Comparison of ENCODE assay signal across 16 cellular contexts in the genomic region with DNA sequence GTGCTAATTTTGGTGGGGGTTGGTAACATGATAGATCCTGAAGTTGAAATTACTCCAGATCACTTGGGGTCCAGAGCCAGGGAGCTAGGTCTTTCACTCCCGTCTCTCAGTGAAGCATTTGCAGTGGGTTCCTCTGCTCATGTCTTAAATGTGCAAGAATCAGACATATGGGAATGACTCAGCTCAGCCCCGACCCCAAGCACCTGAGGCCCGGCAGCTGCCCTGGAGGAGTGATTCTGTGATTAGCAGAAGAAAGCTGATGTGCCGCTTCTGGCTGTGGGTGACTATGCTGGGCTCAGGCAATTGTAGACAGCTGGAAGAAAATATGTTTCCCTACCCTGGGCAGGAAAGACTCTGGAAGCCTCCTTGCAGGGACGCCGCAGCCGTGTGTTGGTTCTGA.
"Had no signal": no experiment of that assay in that cellular context is flagged by ENCODE, and none has a peak within 500 bp of the region (broad histone marks: within the 10 kb centered on the region; RNA-seq: fewer than 3 reads in every experiment).

No MANE protein-coding gene starts in this region.

- H3K36me3 Mint-ChIP-seq: mesothelial cell of epicardium; stimulated activated memory B cell treated with anti-CD40 and anti-IgM and Interleukin-4, amounts not matched to agents 10 μg/mL and 1 μg/mL and 100 μg/mL, for 72 hours; T-cell had no signal

- H3K4me3 Mint-ChIP-seq: mesothelial cell of epicardium; nephron; stimulated activated memory B cell treated with anti-CD40 and anti-IgM and Interleukin-4, amounts not matched to agents 10 μg/mL and 1 μg/mL and 100 μg/mL, for 72 hours had no signal

- H3K27ac Mint-ChIP-seq: mesothelial cell of epicardium; nephron; stimulated activated memory B cell treated with anti-CD40 and anti-IgM and Interleukin-4, amounts not matched to agents 10 μg/mL and 1 μg/mL and 100 μg/mL, for 72 hours had no signal

- H3K27me3 ChIP-seq: brain microvascular endothelial cell had no signal

- DNase-seq: activated CD4-positive, CD25-positive, alpha-beta regulatory T cell; aorta; brain microvascular endothelial cell; central memory CD4-positive, alpha-beta T cell; foreskin melanocyte; glutamatergic neuron; hypothalamus; lower lobe of right lung; nucleus accumbens; SK-N-SH; stimulated activated CD4-positive, alpha-beta T cell treated with anti-CD3 and anti-CD28 coated beads, Interleukin-4, amount 100 ng/mL, for 1 hour; T-cell; T-helper 9 cell had no signal

- H3K9me3 ChIP-seq: lower lobe of right lung, SK-N-SH had no signal

- ATAC-seq: lower lobe of right lung; stimulated activated memory B cell treated with anti-CD40 and anti-IgM and Interleukin-4, amounts not matched to agents 10 μg/mL and 1 μg/mL and 100 μg/mL, for 72 hours; T-cell had no signal

- H3K4me3 ChIP-seq: lower lobe of right lung had no signal

- H3K9me3 Mint-ChIP-seq: nephron had no signal

- H3K4me1 Mint-ChIP-seq: mesothelial cell of epicardium; nephron; stimulated activated memory B cell treated with anti-CD40 and anti-IgM and Interleukin-4, amounts not matched to agents 10 μg/mL and 1 μg/mL and 100 μg/mL, for 72 hours had no signal

- H3K36me3 ChIP-seq: brain microvascular endothelial cell, lower lobe of right lung had no signal

- H3K27ac ChIP-seq: brain microvascular endothelial cell, lower lobe of right lung had no signal
